Comparison of ENCODE assay signal across 20 cellular contexts in genomic region chr15:79919749-79920511, GRCh38. TPM values are rescaled to one million over a fixed set of nuclear protein-coding genes. Genes with fewer than 3 reads are reported as not detected.
A peak's percentile ranks its signal among the peaks of the same experiment; 100 is the strongest.
DNase-seq lines count a peak whose midpoint lies in the region; ATAC-seq and TF ChIP-seq lines count a peak whose summit lies in the region.
"Had no signal": no experiment of that assay in that cellular context is flagged by ENCODE, and none has a peak within 500 bp of the region (broad histone marks: within the 10 kb centered on the region; RNA-seq: fewer than 3 reads in every experiment).

No MANE protein-coding gene starts in this region.

- POLR2A ChIA-PET in HCT116 (lab: Charles Lee) = no interaction called here

- RAD21 ChIA-PET in HCT116 (lab: Charles Lee; ENCODE audit: low non-redundant PET in 1 of 2, low total read pairs in 2 of 2, uncharacterized antibody in 2 of 2, unreplicated experiment in 2 of 2) = no interaction called here

- H3K4me2 ChIP-seq in HCT116 (ENCODE audit: low read length) (no peak overlapping the region), neural progenitor cell (peak overlapping the region; percentile 76)

- no peak for TF ChIP-seq RAD21 in HCT116 (IDR thresholded peaks at IDR 0.05; ENCODE audit: low read depth)

- H3K27me3 ChIP-seq in HCT116 (ENCODE audit: insufficient read depth, low read length) (no peaks in the 10 kb centered on the region), endodermal cell (ENCODE audit: control insufficient read depth, insufficient read depth, low read length, poor library complexity, severe bottlenecking) (no peaks in the 10 kb centered on the region), neural progenitor cell (no peaks in the 10 kb centered on the region)
- H3K27me3 ChIP-seq: Peyer's patch had no signal

- H3K27ac Mint-ChIP-seq in endodermal cell = peak overlapping the region; percentile 70
- H3K27ac Mint-ChIP-seq in neural progenitor cell = no peak overlapping the region
- H3K27ac Mint-ChIP-seq in glutamatergic neuron (ENCODE audit: unreplicated experiment) = no peak overlapping the region

- H3K79me2 ChIP-seq in HCT116 (ENCODE audit: insufficient read depth, low read length) = peaks cover 29% of the 10 kb centered on the region
- H3K79me2 ChIP-seq in neural progenitor cell (ENCODE audit: low read depth) = peaks cover 63% of the 10 kb centered on the region

- H3K36me3 ChIP-seq in HCT116 (ENCODE audit: control insufficient read depth in 1 of 2, insufficient read depth in 2 of 2, low read length in 2 of 2) (peaks cover 2 to 19% of the 10 kb centered on the region in 2 experiments; a peak in 2 of 4 replicates), endodermal cell (ENCODE audit: control insufficient read depth, insufficient read depth, low read length) (peaks cover 69% of the 10 kb centered on the region), neural progenitor cell (no peaks in the 10 kb centered on the region)

- H3K9me2 ChIP-seq in HCT116 (ENCODE audit: insufficient read depth) = no peaks in the 10 kb centered on the region

- no peak for TF ChIP-seq POLR2A in HCT116 (IDR thresholded peaks at IDR 0.05; ENCODE audit: borderline replicate concordance, extremely low read depth, insufficient read depth, insufficient read length)

- peaks cover 6% of the 10 kb centered on the region for H3K4me1 Mint-ChIP-seq in endodermal cell
- H3K4me1 Mint-ChIP-seq in neural progenitor cell = peaks cover 9% of the 10 kb centered on the region
- no peaks in the 10 kb centered on the region for H3K4me1 Mint-ChIP-seq in glutamatergic neuron (ENCODE audit: low read depth, unreplicated experiment)

- H3K9me3 Mint-ChIP-seq in endodermal cell = peaks cover 83% of the 10 kb centered on the region
- H3K9me3 Mint-ChIP-seq in neural progenitor cell = peaks cover 56% of the 10 kb centered on the region
- peaks cover 23% of the 10 kb centered on the region for H3K9me3 Mint-ChIP-seq in glutamatergic neuron (ENCODE audit: unreplicated experiment)

- no peak overlapping the region for H3K9ac ChIP-seq in HCT116 (ENCODE audit: low read length)
- no peak overlapping the region for H3K9ac ChIP-seq in endodermal cell (ENCODE audit: extremely low read depth, low read length, poor library complexity, severe bottlenecking)
- no peak overlapping the region for H3K9ac ChIP-seq in neural progenitor cell

- H3K27ac ChIP-seq in HCT116 (ENCODE audit: low read depth, low read length) (no peak overlapping the region), endodermal cell (ENCODE audit: low read depth, low read length) (no peak overlapping the region), neural progenitor cell (peak overlapping the region; percentile 95)
- H3K27ac ChIP-seq: C4-2B, Peyer's patch had no signal

- ATAC-seq in HCT116 = no peak
- ATAC-seq: SK-N-SH treated with all-trans-retinoic acid at 6 μM for 48 hours had no signal

- WGBS in endodermal cell (ENCODE audit: insufficient coverage in 1 of 2, insufficient read length in 1 of 2), 2 experiments = 95 to 100% methylated on average over 3 to 11 of the region's 12 CpGs

- peaks cover 10 to 16% of the 10 kb centered on the region in 2 experiments; a peak in 3 of 4 replicates for H3K4me1 ChIP-seq in HCT116 (ENCODE audit: control insufficient read depth in 1 of 2, insufficient read depth in 2 of 2, low read length in 2 of 2)
- no peaks in the 10 kb centered on the region for H3K4me1 ChIP-seq in endodermal cell (ENCODE audit: control insufficient read depth, insufficient read depth, low read length)
- peaks cover 37% of the 10 kb centered on the region for H3K4me1 ChIP-seq in neural progenitor cell

- H3K9me3 ChIP-seq in HCT116 (ENCODE audit: control insufficient read depth in 1 of 2, insufficient read depth in 1 of 2, low read depth in 1 of 2, low read length in 2 of 2) (peaks cover 38 to 39% of the 10 kb centered on the region in 2 experiments; a peak in 3 of 4 replicates), endodermal cell (ENCODE audit: control insufficient read depth, low read length) (peaks cover 82% of the 10 kb centered on the region), neural progenitor cell (ENCODE audit: low read depth) (no peaks in the 10 kb centered on the region)

- DNase-seq in HCT116 (ENCODE audit: low read depth, low spot score) (no peak), OCI-M1 (lab: John Stamatoyannopoulos, UW) (peak; percentile 17), endodermal cell (peak; percentile 84), neural progenitor cell (ENCODE audit: low spot score) (peak; percentile 57), NCI-H2196 treated with DMSO at 0.1 percent for 48 hours (lab: John Stamatoyannopoulos, UW; ENCODE audit: unreplicated experiment) (no peak), glutamatergic neuron (no peak), activated gamma-delta T cell (lab: John Stamatoyannopoulos, UW) (no peak)
- no peak for DNase-seq in activated CD8-positive, alpha-beta memory T cell treated with anti-CD3 and anti-CD28 coated beads, Interleukin-2, amount 50 U/mL, for 4 hours
- DNase-seq: DMS 273 treated with DMSO at 0.1 percent for 48 hours, MM.1S, NCI-H1092 treated with DMSO at 0.1 percent for 48 hours, NCI-H2081 treated with DMSO at 0.1 percent for 48 hours, NCI-H2227 treated with DMSO at 0.1 percent for 48 hours, NCI-H524 treated with DMSO at 0.1 percent for 48 hours, Peyer's patch, SHP77 had no signal

- H3K36me3 Mint-ChIP-seq in endodermal cell (ENCODE audit: low read depth) = peaks cover 79% of the 10 kb centered on the region
- H3K36me3 Mint-ChIP-seq in neural progenitor cell = peaks cover 60% of the 10 kb centered on the region
- H3K36me3 Mint-ChIP-seq in glutamatergic neuron (ENCODE audit: unreplicated experiment) = peaks cover 45% of the 10 kb centered on the region

- H4K20me1 ChIP-seq in HCT116 (ENCODE audit: insufficient read depth) (no peaks in the 10 kb centered on the region), neural progenitor cell (ENCODE audit: low read depth) (peaks cover 18% of the 10 kb centered on the region)

- H3K27me3 Mint-ChIP-seq in endodermal cell (ENCODE audit: insufficient read depth) (no peaks in the 10 kb centered on the region), neural progenitor cell (ENCODE audit: insufficient read depth, low read depth) (peaks cover 5% of the 10 kb centered on the region), glutamatergic neuron (ENCODE audit: unreplicated experiment) (peaks cover 10% of the 10 kb centered on the region)

- intact Hi-C loops in HCT116 (cut with micrococcal nuclease) = no loop called here

- H2AFZ ChIP-seq in HCT116 (ENCODE audit: low read depth, low read length, poor library complexity, severe bottlenecking) (no peak overlapping the region), neural progenitor cell (replicated peaks) (no peak overlapping the region)

- no peak overlapping the region for H3K4me3 ChIP-seq in HCT116 (replicated peaks in 1 of 2; ENCODE audit: low read depth in 1 of 2, low read length in 2 of 2)
- H3K4me3 ChIP-seq in endodermal cell (ENCODE audit: low read length) = peak overlapping the region; percentile 71
- peak overlapping the region; percentile 38 for H3K4me3 ChIP-seq in neural progenitor cell
- H3K4me3 ChIP-seq: HAP-1, Peyer's patch had no signal

- CTCF ChIA-PET in HCT116 (lab: Charles Lee) = no interaction called here

- H3K4me3 Mint-ChIP-seq in endodermal cell (no peak overlapping the region), neural progenitor cell (no peak overlapping the region), glutamatergic neuron (ENCODE audit: unreplicated experiment) (no peak overlapping the region)

- peaks cover 49% of the 10 kb centered on the region for H3F3A ChIP-seq in neural progenitor cell (ENCODE audit: low read depth)

- BruUV-seq in HCT116 (replicated peaks; lab: Mats Ljungman, UMichigan) = no TSS peak

- TF ChIP-seq CTCF in HCT116 (IDR thresholded peaks at IDR 0.05 in 2 of 3, conservative IDR thresholded peaks at IDR 0.05 in 1 of 3; ENCODE audit: borderline replicate concordance in 1 of 3, insufficient read depth in 1 of 3, low read depth in 2 of 3, low read length in 2 of 3) = no peak
- no peak for TF ChIP-seq CTCF in endodermal cell (conservative IDR thresholded peaks at IDR 0.05)
- TF ChIP-seq CTCF in neural progenitor cell (IDR thresholded peaks at IDR 0.05) = no peak
- TF ChIP-seq CTCF in glutamatergic neuron (IDR thresholded peaks at IDR 0.05; ENCODE audit: partially characterized antibody, unreplicated experiment) = no peak

TF ChIP-seq in HCT116, 20 proteins besides CTCF, POLR2A, EP300 and RAD21:
- TF ChIP-seq CBX3 (IDR thresholded peaks at IDR 0.05; ENCODE audit: low read depth) = peak; percentile 84; the same call in 1 of the 2 replicates
- no peak for TF ChIP-seq ZBTB33 (IDR thresholded peaks at IDR 0.05; ENCODE audit: extremely low read depth, insufficient replicate concordance, low read length)

RNA-seq across cellular contexts. Expression of gene MTHFS, which starts 23.1 kb away (rescaled TPM):
- total RNA-seq in HCT116 (2021; ENCODE audit: unreplicated experiment) (30.5 TPM), endodermal cell (10 to 100 TPM; 28.2 to 33.6 TPM), neural progenitor cell (ENCODE audit: low replicate concordance) (26.7 and 28.9 TPM in 2 replicates), glutamatergic neuron (ENCODE audit: unreplicated experiment) (3.8 TPM)
- 32.7 and 38.7 TPM in 2 replicates for polyA plus RNA-seq in HCT116 (2012)
- 21.2 TPM for polyA plus RNA-seq in endodermal cell (2013, experiment 1 of 2)
- 19.2 TPM for polyA plus RNA-seq in endodermal cell (2013, experiment 2 of 2)

RNA-seq across cellular contexts. Expression of gene BCL2A1, which starts 51.1 kb away (rescaled TPM):
- total RNA-seq in HCT116 (2021; ENCODE audit: unreplicated experiment) (0.44 TPM), endodermal cell (not detected), neural progenitor cell (ENCODE audit: low replicate concordance) (not detected in 2 replicates), glutamatergic neuron (ENCODE audit: unreplicated experiment) (not detected)
- polyA plus RNA-seq in HCT116 (2012) = not detected in 2 replicates
- polyA plus RNA-seq in endodermal cell (2013, experiment 1 of 2) = not detected
- not detected for polyA plus RNA-seq in endodermal cell (2013, experiment 2 of 2)
- total RNA-seq: A673 had no signal

Comparison
In these comparisons a context has a peak if more than half of its experiments do, and no peak if none do; other contexts are left out.
1. DNase-seq: peak in OCI-M1 (single experiment), endodermal cell (single experiment) and neural progenitor cell (single experiment); none in HCT116 (single experiment), NCI-H2196 treated with DMSO at 0.1 percent for 48 hours (single experiment), activated CD8-positive, alpha-beta memory T cell treated with anti-CD3 and anti-CD28 coated beads, Interleukin-2, amount 50 U/mL, for 4 hours (single experiment), glutamatergic neuron (single experiment) and activated gamma-delta T cell (single experiment).
2. H3K4me3 ChIP-seq: peak in endodermal cell (single experiment) and neural progenitor cell (single experiment); none in HCT116 (0 of 2).